Comparison of ENCODE assay signal across 1 cellular context in genomic region chr1:28259252-28259934, GRCh38.
TF ChIP-seq lines count a peak whose summit lies in the region.

TSS of gene SESN2 (plus strand) at chr1:28259518. CDS start at chr1:28259848, 330 bp downstream.

TF ChIP-seq in K562, 482 proteins besides CTCF, POLR2A, EP300 and RAD21 (continued from another document and continues in another):
- TF ChIP-seq IRF1 (CRISPR knock-in tag; IDR thresholded peaks at IDR 0.05; ENCODE audit: borderline replicate concordance) (peak; percentile 84; the same call in 1 of the 2 replicates), ZNF12 (CRISPR knock-in tag; IDR thresholded peaks at IDR 0.05) (peak; percentile 73; the same call in 1 of the 2 replicates), USF1 (CRISPR knock-in tag; IDR thresholded peaks at IDR 0.05) (no peak), ZFP91 (CRISPR knock-in tag; IDR thresholded peaks at IDR 0.05) (no peak), BRCA1 (IDR thresholded peaks at IDR 0.05) (no peak), BRCA1 (CRISPR knock-in tag; IDR thresholded peaks at IDR 0.05) (0 out of 2 replicates have a peak, but pooled peaks have one; percentile 85), SMARCA4 (IDR thresholded peaks at IDR 0.05) (no peak), BHLHE40 (IDR thresholded peaks at IDR 0.05; ENCODE audit: low read length) (peak; percentile 22; the same call in 1 of the 2 replicates), CC2D1A (IDR thresholded peaks at IDR 0.05) (no peak), ZNF395 (CRISPR knock-in tag; IDR thresholded peaks at IDR 0.05) (peak; percentile 27; the same call in 1 of the 2 replicates), STAT5B (CRISPR knock-in tag; IDR thresholded peaks at IDR 0.05) (no peak), GATAD2A (IDR thresholded peaks at IDR 0.05) (no peak), GTF2A2 (tag; IDR thresholded peaks at IDR 0.05) (no peak), SREBF1 (IDR thresholded peaks at IDR 0.05; ENCODE audit: borderline replicate concordance, low read depth, low read length) (no peak), ZNF354B (CRISPR knock-in tag; IDR thresholded peaks at IDR 0.05) (no peak), NFXL1 (CRISPR knock-in tag; IDR thresholded peaks at IDR 0.05) (no peak), PHF8 (IDR thresholded peaks at IDR 0.05; ENCODE audit: borderline replicate concordance, low read length) (peak; percentile 97), SFPQ (IDR thresholded peaks at IDR 0.05; ENCODE audit: low read depth, low read length) (no peak), ZNF134 (CRISPR knock-in tag; conservative IDR thresholded peaks at IDR 0.05) (no peak), ZNF436 (CRISPR knock-in tag; IDR thresholded peaks at IDR 0.05) (no peak), SAP30 (IDR thresholded peaks at IDR 0.05; ENCODE audit: borderline replicate concordance, insufficient read depth, low read depth, low read length, poor library complexity, severe bottlenecking) (peak; percentile 79), MIER1 (IDR thresholded peaks at IDR 0.05; ENCODE audit: low read depth) (no peak), IFI16 (CRISPR knock-in tag; IDR thresholded peaks at IDR 0.05) (no peak), PHTF2 (CRISPR knock-in tag; IDR thresholded peaks at IDR 0.05) (no peak), TBP (optimal IDR thresholded peaks at IDR 0.05; ENCODE audit: low read depth, low read length) (peak; percentile 96), YBX1 (IDR thresholded peaks at IDR 0.05) (no peak), RBM39 (optimal IDR thresholded peaks at IDR 0.05; ENCODE audit: low read depth, low read length) (no peak), ZBTB12 (CRISPR knock-in tag; IDR thresholded peaks at IDR 0.05) (no peak), CCAR2 (IDR thresholded peaks at IDR 0.05; ENCODE audit: low read depth, low read length) (no peak), MGA (IDR thresholded peaks at IDR 0.05) (no peak), MTA2 (IDR thresholded peaks at IDR 0.05; ENCODE audit: low read depth) (no peak), ZNF445 (CRISPR knock-in tag; IDR thresholded peaks at IDR 0.05; ENCODE audit: low read depth) (no peak), ZKSCAN1 (IDR thresholded peaks at IDR 0.05; ENCODE audit: low read depth, low read length) (peak; percentile 14), HLTF (IDR thresholded peaks at IDR 0.05) (no peak; the same call in 1 of the 2 replicates), ZNF140 (CRISPR knock-in tag; IDR thresholded peaks at IDR 0.05) (no peak), SAFB (IDR thresholded peaks at IDR 0.05; ENCODE audit: borderline replicate concordance, low read depth, low read length) (0 out of 2 replicates have a peak, but pooled peaks have one; percentile 67), CBFA2T3 (IDR thresholded peaks at IDR 0.05) (no peak), CBX8 (IDR thresholded peaks at IDR 0.05; ENCODE audit: borderline replicate concordance, extremely low read depth, low read depth, low read length, poor library complexity, severe bottlenecking) (no peak), CXXC5 (CRISPR knock-in tag; IDR thresholded peaks at IDR 0.05) (peak; percentile 79), RBM17 (IDR thresholded peaks at IDR 0.05; ENCODE audit: borderline replicate concordance, low read depth, low read length) (no peak), ZC3H4 (CRISPR knock-in tag; IDR thresholded peaks at IDR 0.05; ENCODE audit: borderline replicate concordance) (0 out of 2 replicates have a peak, but pooled peaks have one; percentile 66), HMGN3 (IDR thresholded peaks at IDR 0.05; ENCODE audit: borderline replicate concordance, extremely low read depth, insufficient read length, low read depth, low read length) (peak; percentile 92), CEBPG (CRISPR knock-in tag; IDR thresholded peaks at IDR 0.05) (peak; percentile 100), CEBPG (tag; conservative IDR thresholded peaks at IDR 0.05 in 1 of 2, IDR thresholded peaks at IDR 0.05 in 1 of 2) (peak; percentile 97 to 100), FOSL1 (tag; conservative IDR thresholded peaks at IDR 0.05) (peak; percentile 97), HNRNPK (IDR thresholded peaks at IDR 0.05; ENCODE audit: low read depth, low read length, poor library complexity, severe bottlenecking) (no peak), NFE2L1 (tag; IDR thresholded peaks at IDR 0.05; ENCODE audit: borderline replicate concordance, low read depth) (no peak), TCF15 (CRISPR knock-in tag; IDR thresholded peaks at IDR 0.05) (no peak), FOXM1 (IDR thresholded peaks at IDR 0.05; ENCODE audit: low read depth) (no peak; the same call in 1 of the 2 replicates), FOXM1 (CRISPR knock-in tag; IDR thresholded peaks at IDR 0.05; ENCODE audit: low read depth) (no peak)
